22 cellular contexts compared by ENCODE assay signal in the genomic region with DNA sequence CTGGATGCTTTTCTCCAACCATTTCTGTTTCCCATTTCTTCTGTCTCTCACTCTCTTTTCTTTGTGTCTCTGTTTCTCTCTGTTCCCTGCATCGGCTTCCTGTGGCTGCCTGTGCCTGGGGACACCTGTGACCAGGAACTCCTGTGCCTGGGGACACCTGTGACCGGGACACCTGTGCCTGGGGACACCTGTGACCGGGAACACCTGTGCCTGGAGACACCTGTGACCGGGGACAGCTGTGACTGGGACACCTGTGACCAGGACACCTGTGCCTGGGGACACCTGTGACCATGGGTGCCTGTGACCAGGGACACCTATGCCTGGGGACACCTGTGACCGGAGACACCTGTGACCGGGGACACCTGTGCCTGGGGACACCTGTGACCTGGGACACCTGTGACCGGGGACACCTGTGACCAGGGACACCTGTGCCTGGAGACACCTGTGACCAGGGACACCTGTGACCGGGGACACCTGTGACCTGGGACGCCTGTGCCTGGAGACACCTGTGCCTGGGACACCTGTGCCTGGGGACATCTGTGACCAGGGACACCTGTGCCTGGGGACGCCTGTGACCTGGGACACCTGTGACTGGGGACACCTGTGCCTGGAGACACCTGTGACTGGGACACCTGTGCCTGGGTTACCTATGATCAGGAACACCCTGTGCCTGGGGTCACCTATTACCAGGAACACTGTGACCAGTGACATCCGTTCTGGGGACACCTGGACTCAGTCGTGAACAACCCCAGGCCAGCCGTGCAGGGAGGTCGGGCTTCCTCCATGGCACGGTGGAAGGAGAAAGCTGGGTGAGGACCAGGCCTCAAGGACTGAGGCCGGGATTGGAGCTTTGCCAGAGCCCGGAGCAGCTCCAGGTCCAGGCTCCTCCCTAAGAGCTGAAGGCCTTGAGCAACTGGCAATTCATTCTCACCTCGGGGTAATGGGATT. TPM values are rescaled to one million over a fixed set of nuclear protein-coding genes. Genes with fewer than 3 reads are reported as not detected.
A peak's percentile ranks its signal among the peaks of the same experiment; 100 is the strongest.
DNase-seq lines count a peak whose midpoint lies in the region; ATAC-seq and TF ChIP-seq lines count a peak whose summit lies in the region.
"Had no signal": no experiment of that assay in that cellular context is flagged by ENCODE, and none has a peak within 500 bp of the region (broad histone marks: within the 10 kb centered on the region; RNA-seq: fewer than 3 reads in every experiment).

No MANE protein-coding gene starts in this region.

- H3K9me3 Mint-ChIP-seq in glutamatergic neuron (ENCODE audit: unreplicated experiment): peaks cover 13% of the 10 kb centered on the region
- H3K9me3 Mint-ChIP-seq: activated CD8-positive, alpha-beta T cell treated with anti-CD3 and anti-CD28 coated beads for 36 hours; naive thymus-derived CD8-positive, alpha-beta T cell; stimulated activated naive CD8-positive, alpha-beta T cell treated with anti-CD3 and anti-CD28 coated beads, Interleukin-15, Interleukin-2, amounts not matched to agents 100 ng/mL and 50 ng/mL, for 24 hours had no signal

- in situ Hi-C loops in SK-MEL-5 (cut with HindIII; ENCODE audit: low pct_unique_long_range_greater_than_20kb, low sequenced_read_pairs): no loop called here

- H3K9me3 ChIP-seq in right atrium auricular region (no peaks in the 10 kb centered on the region), testis (no peaks in the 10 kb centered on the region)
- H3K9me3 ChIP-seq: gastrocnemius medialis, SK-N-SH, transverse colon had no signal

- peak overlapping the region; percentile 67 for H3K4me3 Mint-ChIP-seq in glutamatergic neuron (ENCODE audit: unreplicated experiment)
- H3K4me3 Mint-ChIP-seq: activated CD8-positive, alpha-beta T cell treated with anti-CD3 and anti-CD28 coated beads for 36 hours; stimulated activated naive CD8-positive, alpha-beta T cell treated with anti-CD3 and anti-CD28 coated beads, Interleukin-15, Interleukin-2, amounts not matched to agents 100 ng/mL and 50 ng/mL, for 24 hours had no signal

- peak; percentile 40 for DNase-seq in Right ventricle myocardium superior
- DNase-seq in right atrium auricular region (ENCODE audit: low spot score): no peak
- peak; percentile 15 for DNase-seq in SK-MEL-5 (ENCODE audit: low read depth, low spot score)
- DNase-seq in glutamatergic neuron: no peak
- DNase-seq in testis: peak; percentile 48
- DNase-seq in NCI-H748 (lab: John Stamatoyannopoulos, UW; ENCODE audit: unreplicated experiment): no peak
- DNase-seq in NCI-H2171 (lab: John Stamatoyannopoulos, UW): no peak
- no peak for DNase-seq in NCI-H1048 (lab: John Stamatoyannopoulos, UW)
- DNase-seq: activated CD4-positive, CD25-positive, alpha-beta regulatory T cell; activated CD8-positive, alpha-beta T cell treated with anti-CD3 and anti-CD28 coated beads for 36 hours; activated T-cell treated with anti-CD3 and anti-CD28 coated beads, Interleukin-2, amount 50 U/mL, for 1 hour; central memory CD4-positive, alpha-beta T cell; erythroblast; gastrocnemius medialis; naive thymus-derived CD8-positive, alpha-beta T cell; NCI-H1694 treated with DMSO at 0.1 percent for 48 hours; SK-N-SH; T-helper 9 cell; transverse colon had no signal

- H3K4me1 ChIP-seq in right atrium auricular region (no peaks in the 10 kb centered on the region), testis (no peaks in the 10 kb centered on the region)
- H3K4me1 ChIP-seq: gastrocnemius medialis, transverse colon had no signal

- H3K36me3 ChIP-seq in right atrium auricular region (no peaks in the 10 kb centered on the region), testis (ENCODE audit: low read depth, missing control alignments) (no peaks in the 10 kb centered on the region)
- H3K36me3 ChIP-seq: gastrocnemius medialis, transverse colon had no signal

- no peaks in the 10 kb centered on the region for H3K36me3 Mint-ChIP-seq in glutamatergic neuron (ENCODE audit: unreplicated experiment)
- H3K36me3 Mint-ChIP-seq: naive thymus-derived CD8-positive, alpha-beta T cell had no signal

- 68 to 72% methylated on average over 6 to 18 of the region's 18 CpGs for WGBS in testis, 2 donors

- intact Hi-C loops in Right ventricle myocardium superior (cut with DNase I) (no loop called here), testis (cut with DNase I; ENCODE audit: low total_unique reads) (no loop called here)

- no peak overlapping the region for H3K27ac ChIP-seq in right atrium auricular region
- H3K27ac ChIP-seq in testis: no peak overlapping the region
- H3K27ac ChIP-seq: gastrocnemius medialis, transverse colon had no signal

- H3K4me3 ChIP-seq in right atrium auricular region (no peak overlapping the region), testis (no peak overlapping the region)
- H3K4me3 ChIP-seq: gastrocnemius medialis, MG63, transverse colon had no signal

- peak overlapping the region; percentile 11 for H3K27ac Mint-ChIP-seq in glutamatergic neuron (ENCODE audit: unreplicated experiment)
- H3K27ac Mint-ChIP-seq: activated CD8-positive, alpha-beta T cell treated with anti-CD3 and anti-CD28 coated beads for 36 hours; stimulated activated naive CD8-positive, alpha-beta T cell treated with anti-CD3 and anti-CD28 coated beads, Interleukin-15, Interleukin-2, amounts not matched to agents 100 ng/mL and 50 ng/mL, for 24 hours had no signal

- TF ChIP-seq POLR2A in testis (IDR thresholded peaks at IDR 0.05): no peak

- no peak for ATAC-seq in Right ventricle myocardium superior (ENCODE audit: poor library complexity)
- ATAC-seq: activated CD8-positive, alpha-beta T cell treated with anti-CD3 and anti-CD28 coated beads for 36 hours; gastrocnemius medialis; HCT116; naive thymus-derived CD8-positive, alpha-beta T cell had no signal

- peaks cover 16% of the 10 kb centered on the region for H3K4me1 Mint-ChIP-seq in glutamatergic neuron (ENCODE audit: low read depth, unreplicated experiment)

- H3K27me3 ChIP-seq in right atrium auricular region (no peaks in the 10 kb centered on the region), testis (no peaks in the 10 kb centered on the region)
- H3K27me3 ChIP-seq: MG63 had no signal

- TF ChIP-seq CTCF in right atrium auricular region (IDR thresholded peaks at IDR 0.05) (no peak), glutamatergic neuron (IDR thresholded peaks at IDR 0.05; ENCODE audit: partially characterized antibody, unreplicated experiment) (no peak), testis (IDR thresholded peaks at IDR 0.05) (no peak)

- H3K27me3 Mint-ChIP-seq in glutamatergic neuron (ENCODE audit: unreplicated experiment): peaks cover 9% of the 10 kb centered on the region
- H3K27me3 Mint-ChIP-seq: naive thymus-derived CD8-positive, alpha-beta T cell; stimulated activated naive CD8-positive, alpha-beta T cell treated with anti-CD3 and anti-CD28 coated beads, Interleukin-15, Interleukin-2, amounts not matched to agents 100 ng/mL and 50 ng/mL, for 24 hours had no signal

RNA-seq across cellular contexts. Expression of a gene that starts 23.4 kb away (rescaled TPM):
- total RNA-seq in Right ventricle myocardium superior (58.6 TPM), right atrium auricular region (10 to 100 TPM; 19.3 to 20.4 TPM), glutamatergic neuron (ENCODE audit: unreplicated experiment) (211 TPM), testis (10 to 100 TPM; 88.3 to 98.9 TPM)
- 4.1 and 5.5 TPM in 2 replicates for total RNA-seq in SK-MEL-5 (2014; rRNA removed; shearing (Covaris generic))
- 40.6 and 52.2 TPM in 2 replicates for polyA plus RNA-seq in SK-MEL-5 (2015; cell fraction: cytosol; rRNA removed)
- polyA plus RNA-seq in SK-MEL-5 (2015; cell fraction: nucleus; rRNA removed): 75.7 and 87.6 TPM in 2 replicates
- 51.1 TPM for polyA plus RNA-seq in testis (ENCODE audit: insufficient read depth, low read depth, low replicate concordance)

Comparison
In these comparisons a context has a peak if more than half of its experiments do, and no peak if none do; other contexts are left out.
1. DNase-seq: peak in Right ventricle myocardium superior (single experiment), SK-MEL-5 (single experiment) and testis (single experiment); none in right atrium auricular region (single experiment), glutamatergic neuron (single experiment), NCI-H748 (single experiment), NCI-H2171 (single experiment) and NCI-H1048 (single experiment).